1 cellular context compared by ENCODE assay signal in the genomic region with DNA sequence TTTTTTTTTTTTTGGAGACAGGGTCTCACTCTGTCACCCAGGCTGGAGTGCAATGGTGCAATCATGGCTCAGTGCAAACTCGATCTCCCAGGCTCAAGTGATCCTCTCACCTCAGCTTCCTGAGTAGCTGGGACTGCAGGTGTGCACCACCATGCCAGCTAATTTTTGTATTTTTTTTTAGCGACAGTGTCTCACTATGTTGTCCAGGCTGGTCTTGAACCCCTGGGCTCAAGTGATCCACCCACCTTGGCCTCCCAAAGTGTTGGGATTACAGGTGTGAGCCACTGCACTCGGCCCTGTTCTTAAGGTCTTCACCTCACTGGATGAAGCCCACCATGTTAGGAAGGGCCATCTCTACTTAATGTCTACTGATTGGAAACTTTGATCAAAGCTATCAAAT. TPM values are rescaled to one million over a fixed set of nuclear protein-coding genes. Genes with fewer than 3 reads are reported as not detected.
"Had no signal": no experiment of that assay in that cellular context is flagged by ENCODE, and none has a peak within 500 bp of the region (broad histone marks: within the 10 kb centered on the region; RNA-seq: fewer than 3 reads in every experiment).

No MANE protein-coding gene starts in this region.

RNA-seq across cellular contexts. Expression of a gene that starts 10.5 kb away (rescaled TPM):
- total RNA-seq: natural killer cell treated with Interleukin-12 subunit alpha and Interleukin-12 subunit beta and Interleukin-15 and Interleukin-18, amount 100 ng/mL, for 72 hours had no signal
